In genomic region chr1:219138747-219139146, GRCh38 we compare ENCODE assay signal across 14 cellular contexts.
"Had no signal": no experiment of that assay in that cellular context is flagged by ENCODE, and none has a peak within 500 bp of the region (broad histone marks: within the 10 kb centered on the region; RNA-seq: fewer than 3 reads in every experiment).

No MANE protein-coding gene starts in this region.

- H3K4me3 ChIP-seq: lung, skin epidermis had no signal

- ATAC-seq: esophagus mucosa, left cardiac atrium had no signal

- DNase-seq: activated CD4-positive, alpha-beta memory T cell treated with anti-CD3 and anti-CD28 coated beads for 36 hours; activated gamma-delta T cell; activated naive CD8-positive, alpha-beta T cell treated with anti-CD3 and anti-CD28 coated beads for 36 hours; activated T-cell treated with anti-CD3 and anti-CD28 coated beads, Interleukin-2, amount 50 U/mL, for 48 hours; anterior cingulate cortex; cerebellar nuclear complex; dermis blood vessel endothelial cell; hypothalamus; left cardiac atrium; midbrain; naive B cell had no signal
